ENCODE assay signal across 24 cellular contexts in the genomic region with DNA sequence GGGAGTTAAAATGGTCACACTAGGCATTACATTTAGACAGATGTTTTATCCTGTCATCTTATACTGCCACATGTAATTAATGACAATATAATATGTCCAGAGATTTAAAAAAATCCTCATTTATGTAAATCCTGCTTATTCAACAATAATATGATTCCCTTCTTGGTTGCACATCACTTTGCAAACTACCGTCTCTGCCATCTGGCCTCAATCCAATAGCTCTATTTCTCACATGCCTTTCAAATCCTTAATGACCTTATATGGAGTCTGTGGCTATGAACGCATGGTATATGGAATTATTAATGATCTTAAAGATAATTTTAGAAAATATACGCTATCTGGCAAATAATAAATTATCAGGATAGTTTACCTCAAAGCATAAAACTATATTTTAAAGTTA.
DNase-seq lines count a peak whose midpoint lies in the region; ATAC-seq lines count a peak whose summit lies in the region.
"Had no signal": no experiment of that assay in that cellular context is flagged by ENCODE, and none has a peak within 500 bp of the region (broad histone marks: within the 10 kb centered on the region; RNA-seq: fewer than 3 reads in every experiment).

No MANE protein-coding gene starts in this region.

- H3K4me3 Mint-ChIP-seq in activated T-helper 17 cell treated with anti-CD3 and anti-CD28 coated beads, Interleukin-2, amount 50 U/mL, for 72 hours: no peak overlapping the region
- H3K4me3 Mint-ChIP-seq: CD8-positive, alpha-beta T cell; IgD-negative memory B cell had no signal

- peak overlapping the region; percentile 75; the same call in 1 of the 2 replicates for H3K27ac ChIP-seq in SK-N-MC
- H3K27ac ChIP-seq: 22Rv1, PC-9 had no signal

- H3K4me3 ChIP-seq in SK-N-MC: no peak overlapping the region
- H3K4me3 ChIP-seq: PC-9 had no signal

- no peaks in the 10 kb centered on the region for H3K27me3 Mint-ChIP-seq in activated T-helper 17 cell treated with anti-CD3 and anti-CD28 coated beads, Interleukin-2, amount 50 U/mL, for 72 hours
- H3K27me3 Mint-ChIP-seq: IgD-negative memory B cell had no signal

- H3K9me3 ChIP-seq in SK-N-MC (ENCODE audit: low read depth, low read length): no peaks in the 10 kb centered on the region

- H3K36me3 ChIP-seq in SK-N-MC (ENCODE audit: insufficient read depth, low read length): no peaks in the 10 kb centered on the region

- no peaks in the 10 kb centered on the region for H3K4me1 Mint-ChIP-seq in activated T-helper 17 cell treated with anti-CD3 and anti-CD28 coated beads, Interleukin-2, amount 50 U/mL, for 72 hours
- H3K4me1 Mint-ChIP-seq: IgD-negative memory B cell had no signal

- DNase-seq in NCI-H2171 treated with DMSO at 0.1 percent for 48 hours (lab: John Stamatoyannopoulos, UW): peak; percentile 0
- DNase-seq in NCI-H2171 (lab: John Stamatoyannopoulos, UW): no peak
- DNase-seq in SK-N-MC (ENCODE audit: low read depth, low spot score): peak; percentile 44
- DNase-seq in fibroblast of the conjunctiva (ENCODE audit: low read depth): peak; percentile 3
- no peak for DNase-seq in GM03348 (ENCODE audit: low spot score)
- DNase-seq: AML-193; C1 segment of cervical spinal cord; CD8-positive, alpha-beta T cell; DMS153; GOT3; HCEC 1CT; Karpas-422; NCI-H1436 treated with DMSO at 0.1 percent for 48 hours; NCI-H1930; NCI-H226; NCI-H526 treated with DMSO at 0.1 percent for 48 hours; PC-9; RPMI8226; SHP77 had no signal

- H3K27ac Mint-ChIP-seq in activated T-helper 17 cell treated with anti-CD3 and anti-CD28 coated beads, Interleukin-2, amount 50 U/mL, for 72 hours: no peak overlapping the region
- H3K27ac Mint-ChIP-seq: CD8-positive, alpha-beta T cell; IgD-negative memory B cell had no signal

- no peak overlapping the region for H3K9ac ChIP-seq in SK-N-MC (ENCODE audit: insufficient read length)

- no peaks in the 10 kb centered on the region for H3K36me3 Mint-ChIP-seq in activated T-helper 17 cell treated with anti-CD3 and anti-CD28 coated beads, Interleukin-2, amount 50 U/mL, for 72 hours (ENCODE audit: low read depth)
- H3K36me3 Mint-ChIP-seq: CD8-positive, alpha-beta T cell; IgD-negative memory B cell had no signal

- H3K9me3 Mint-ChIP-seq in activated T-helper 17 cell treated with anti-CD3 and anti-CD28 coated beads, Interleukin-2, amount 50 U/mL, for 72 hours: no peaks in the 10 kb centered on the region
- H3K9me3 Mint-ChIP-seq: CD8-positive, alpha-beta T cell; IgD-negative memory B cell had no signal

- ATAC-seq in HG02938 (IDR thresholded peaks at IDR 0.05; ENCODE audit: unreplicated experiment): no peak
- no peak for ATAC-seq in HG03342 (IDR thresholded peaks at IDR 0.05; ENCODE audit: unreplicated experiment)
- ATAC-seq in activated T-helper 17 cell treated with anti-CD3 and anti-CD28 coated beads, Interleukin-2, amount 50 U/mL, for 72 hours (replicated peaks): no peak
- ATAC-seq: CD8-positive, alpha-beta T cell had no signal

Comparison
In these comparisons a context has a peak if more than half of its experiments do, and no peak if none do; other contexts are left out.
1. DNase-seq: peak in NCI-H2171 treated with DMSO at 0.1 percent for 48 hours (single experiment), SK-N-MC (single experiment) and fibroblast of the conjunctiva (single experiment); none in NCI-H2171 (single experiment) and GM03348 (single experiment).